8 cellular contexts compared by ENCODE assay signal in genomic region chr7:122219253-122219865, GRCh38.
A peak's percentile ranks its signal among the peaks of the same experiment; 100 is the strongest.
DNase-seq lines count a peak whose midpoint lies in the region; ATAC-seq and TF ChIP-seq lines count a peak whose summit lies in the region.

No MANE protein-coding gene starts in this region.

- no peaks in the 10 kb centered on the region for H3F3A ChIP-seq in OCI-LY1 (ENCODE audit: insufficient read depth, low read length)

- peak; percentile 14 for TF ChIP-seq CTCF in GM20000 (IDR thresholded peaks at IDR 0.05; ENCODE audit: extremely low read depth, missing control alignments)
- TF ChIP-seq CTCF in OCI-LY1 (IDR thresholded peaks at IDR 0.05; ENCODE audit: low read length), result peak; percentile 91
- TF ChIP-seq CTCF in fibroblast of lung (conservative IDR thresholded peaks at IDR 0.05 in 1 of 2, IDR thresholded peaks at IDR 0.05 in 1 of 2; ENCODE audit: low read depth in 1 of 2, low read length in 2 of 2), result peak; percentile 56 to 70
- peak in 9 of 11 experiments; percentile 22 to 51 (median 47) for TF ChIP-seq CTCF in spleen (IDR thresholded peaks at IDR 0.05 in 8 of 11, conservative IDR thresholded peaks at IDR 0.05 in 3 of 11)

- no peaks in the 10 kb centered on the region for H3K79me2 ChIP-seq in OCI-LY1 (ENCODE audit: insufficient read depth, low read length)
- no peaks in the 10 kb centered on the region for H3K79me2 ChIP-seq in fibroblast of lung (ENCODE audit: control insufficient read depth, insufficient read depth, low read length)

- H4K20me1 ChIP-seq in OCI-LY1 (ENCODE audit: insufficient read depth, low read length) (no peaks in the 10 kb centered on the region), fibroblast of lung (ENCODE audit: control insufficient read depth, extremely low read depth, insufficient read depth, low read length) (no peaks in the 10 kb centered on the region)

- H3K4me2 ChIP-seq in OCI-LY1 (ENCODE audit: low read length) (no peak overlapping the region), fibroblast of lung (ENCODE audit: extremely low read depth, insufficient read depth, low read length) (no peak overlapping the region)

- TF ChIP-seq POLR2A in spleen (IDR thresholded peaks at IDR 0.05), result no peak

- H3K36me3 ChIP-seq in OCI-LY1 (ENCODE audit: insufficient read depth, low read length), result no peaks in the 10 kb centered on the region
- H3K36me3 ChIP-seq in fibroblast of lung (ENCODE audit: control insufficient read depth, insufficient read depth, low read length), result no peaks in the 10 kb centered on the region
- H3K36me3 ChIP-seq in spleen, result no peaks in the 10 kb centered on the region

- H3K4me3 ChIP-seq in OCI-LY1 (ENCODE audit: low read depth, low read length, poor library complexity, severe bottlenecking) (no peak overlapping the region), fibroblast of lung (replicated peaks in 1 of 4; ENCODE audit: control extremely low read depth in 1 of 4, insufficient read depth in 1 of 4, low read depth in 3 of 4, low read length in 4 of 4) (no peak overlapping the region), spleen (no peak overlapping the region)

- H2AFZ ChIP-seq in OCI-LY1 (ENCODE audit: low read length) (no peak overlapping the region), fibroblast of lung (ENCODE audit: low read length) (no peak overlapping the region)

- H3K27ac ChIP-seq in OCI-LY1 (ENCODE audit: low read depth, low read length, poor library complexity, severe bottlenecking) (no peak overlapping the region), fibroblast of lung (ENCODE audit: insufficient read depth, low read length) (no peak overlapping the region), spleen (no peak overlapping the region)

- H3K4me1 ChIP-seq in OCI-LY1 (ENCODE audit: insufficient read depth, low read length, severe bottlenecking) (no peaks in the 10 kb centered on the region), fibroblast of lung (ENCODE audit: control insufficient read depth, extremely low read depth, insufficient read depth, low read length) (no peaks in the 10 kb centered on the region), spleen (no peaks in the 10 kb centered on the region)

- H3K27me3 ChIP-seq in OCI-LY1 (ENCODE audit: insufficient read depth, low read length) (no peaks in the 10 kb centered on the region), fibroblast of lung (ENCODE audit: control insufficient read depth, insufficient read depth, low read length) (no peaks in the 10 kb centered on the region), spleen (replicated peaks in 1 of 7) (no peaks in the 10 kb centered on the region)

- peak; percentile 30 for DNase-seq in Ammon's horn (ENCODE audit: low spot score)
- DNase-seq in GM20000 (ENCODE audit: low spot score), result peak; percentile 5
- peak in 1 of 2 donors; percentile 46 for DNase-seq in fibroblast of lung (ENCODE audit: low read depth in 2 of 2)
- no peak for DNase-seq in spleen

- intact Hi-C loops in spleen (cut with DNase I; ENCODE audit: low total_unique reads), result no loop called here

- H3K9ac ChIP-seq in OCI-LY1 (ENCODE audit: low read length) (no peak overlapping the region), fibroblast of lung (ENCODE audit: insufficient read depth, low read length) (no peak overlapping the region)

- H3K9me2 ChIP-seq in OCI-LY1 (ENCODE audit: low read depth, low read length), result no peaks in the 10 kb centered on the region

- no peaks in the 10 kb centered on the region for H3K9me3 ChIP-seq in OCI-LY1 (ENCODE audit: low read length)
- no peaks in the 10 kb centered on the region for H3K9me3 ChIP-seq in fibroblast of lung (ENCODE audit: control insufficient read depth, insufficient read depth, low read depth, low read length)
- no peaks in the 10 kb centered on the region for H3K9me3 ChIP-seq in spleen

- no peak for ATAC-seq in GM21423 (IDR thresholded peaks at IDR 0.05; ENCODE audit: unreplicated experiment)
- ATAC-seq in HG03442 (IDR thresholded peaks at IDR 0.05; ENCODE audit: unreplicated experiment), result no peak
- no peak for ATAC-seq in HG02870 (IDR thresholded peaks at IDR 0.05; ENCODE audit: unreplicated experiment)

Comparison
In these comparisons a context has a peak if more than half of its experiments do, and no peak if none do; other contexts are left out.
1. CTCF ChIP-seq: peak in every context shown above with its lines; median percentile 91 in OCI-LY1; 63 in fibroblast of lung; 47 in spleen; 14 in GM20000.